14 cellular contexts compared by ENCODE assay signal in genomic region chr16:87948119-87948545, GRCh38. TPM values are rescaled to one million over a fixed set of nuclear protein-coding genes. Genes with fewer than 3 reads are reported as not detected.
DNase-seq lines count a peak whose midpoint lies in the region; ATAC-seq and TF ChIP-seq lines count a peak whose summit lies in the region.
"Had no signal": no experiment of that assay in that cellular context is flagged by ENCODE, and none has a peak within 500 bp of the region (broad histone marks: within the 10 kb centered on the region; RNA-seq: fewer than 3 reads in every experiment).

No MANE protein-coding gene starts in this region.

- no peak for ATAC-seq in WTC11
- no peak for ATAC-seq in stimulated activated naive CD8-positive, alpha-beta T cell treated with anti-CD3 and anti-CD28 coated beads, Interleukin-15, amount 100 ng/mL, for 72 hours
- ATAC-seq: activated CD4-positive, CD25-positive, alpha-beta regulatory T cell treated with anti-CD3 and anti-CD28 coated beads, Interleukin-2, amount 50 U/mL, for 24 hours had no signal

- H3K4me3 Mint-ChIP-seq in activated CD4-positive, alpha-beta T cell treated with anti-CD3 and anti-CD28 coated beads, Interleukin-2, amount 10 ng/mL, durations not matched to agents 24 days and 14 days: peak overlapping the region; percentile 73
- no peak overlapping the region for H3K4me3 Mint-ChIP-seq in WTC11
- H3K4me3 Mint-ChIP-seq in stimulated activated naive CD8-positive, alpha-beta T cell treated with anti-CD3 and anti-CD28 coated beads, Interleukin-15, amount 100 ng/mL, for 72 hours: peak overlapping the region; percentile 40 to 84

- H3K27ac ChIP-seq in liver (ENCODE audit: low read depth in 1 of 2, low read length in 2 of 2): peak overlapping the region; percentile 97 to 99
- H3K27ac ChIP-seq in left ventricle myocardium inferior (replicated peaks): no peak overlapping the region
- H3K27ac ChIP-seq: esophagus muscularis mucosa had no signal

- POLR2A ChIA-PET in WTC11 (lab: Charles Lee): no interaction called here

- DNase-seq in activated CD4-positive, alpha-beta T cell treated with anti-CD3 and anti-CD28 coated beads, Interleukin-2, amount 10 ng/mL, durations not matched to agents 24 days and 14 days: peak; percentile 79
- no peak for DNase-seq in activated CD4-positive, alpha-beta T cell treated with anti-CD3 and anti-CD28 coated beads for 4 hours
- DNase-seq in WTC11 (ENCODE audit: low spot score) (no peak), amniotic stem cell (lab: John Stamatoyannopoulos, UW) (no peak), GM13977 (ENCODE audit: low spot score) (no peak), left ventricle myocardium inferior (no peak)
- peak in 1 of 2 donors; percentile 17 for DNase-seq in stimulated activated naive CD8-positive, alpha-beta T cell treated with anti-CD3 and anti-CD28 coated beads, Interleukin-15, amount 100 ng/mL, for 72 hours
- DNase-seq: ACHN, NCI-H187 treated with DMSO at 0.1 percent for 48 hours had no signal

- in situ Hi-C loops in GM13977 (cut with MboI; ENCODE audit: low pct_unique_long_range_greater_than_20kb, low sequenced_read_pairs, unreplicated experiment): no loop called here

- no peaks in the 10 kb centered on the region for H3K27me3 ChIP-seq in liver (ENCODE audit: control insufficient read depth in 4 of 4, insufficient read depth in 4 of 4, low read length in 3 of 4)
- H3K27me3 ChIP-seq in left ventricle myocardium inferior (ENCODE audit: low read depth): no peaks in the 10 kb centered on the region
- H3K27me3 ChIP-seq: esophagus muscularis mucosa had no signal

- H3K36me3 ChIP-seq in liver (ENCODE audit: control insufficient read depth in 4 of 4, insufficient read depth in 3 of 4, low read depth in 1 of 4, low read length in 3 of 4) (no peaks in the 10 kb centered on the region), left ventricle myocardium inferior (peaks cover 3% of the 10 kb centered on the region)

- peaks cover 35% of the 10 kb centered on the region for H3K4me1 Mint-ChIP-seq in activated CD4-positive, alpha-beta T cell treated with anti-CD3 and anti-CD28 coated beads, Interleukin-2, amount 10 ng/mL, durations not matched to agents 24 days and 14 days
- peaks cover 30% of the 10 kb centered on the region for H3K4me1 Mint-ChIP-seq in WTC11
- H3K4me1 Mint-ChIP-seq in stimulated activated naive CD8-positive, alpha-beta T cell treated with anti-CD3 and anti-CD28 coated beads, Interleukin-15, amount 100 ng/mL, for 72 hours: peaks cover 59% of the 10 kb centered on the region

- H3K4me3 ChIP-seq in liver (ENCODE audit: low read depth in 1 of 3, low read length in 3 of 3): no peak overlapping the region
- no peak overlapping the region for H3K4me3 ChIP-seq in left ventricle myocardium inferior
- H3K4me3 ChIP-seq: esophagus muscularis mucosa had no signal

- no peak for TF ChIP-seq CTCF in WTC11 (IDR thresholded peaks at IDR 0.05)
- no peak for TF ChIP-seq CTCF in liver (IDR thresholded peaks at IDR 0.05; ENCODE audit: low read depth, low read length, missing input control)
- no peak for TF ChIP-seq CTCF in GM13977 (IDR thresholded peaks at IDR 0.05; ENCODE audit: extremely low read depth, insufficient read depth, missing control alignments)
- TF ChIP-seq CTCF in left ventricle myocardium inferior (IDR thresholded peaks at IDR 0.05; ENCODE audit: borderline replicate concordance): no peak

- peaks cover 0 to 23% (median 18%) of the 10 kb centered on the region in 4 donors for H3K4me1 ChIP-seq in liver (ENCODE audit: control insufficient read depth in 4 of 4, insufficient read depth in 4 of 4, low read length in 3 of 4)
- H3K4me1 ChIP-seq in left ventricle myocardium inferior: peaks cover 22% of the 10 kb centered on the region

- no peaks in the 10 kb centered on the region for H3K27me3 Mint-ChIP-seq in activated CD4-positive, alpha-beta T cell treated with anti-CD3 and anti-CD28 coated beads, Interleukin-2, amount 10 ng/mL, durations not matched to agents 24 days and 14 days
- H3K27me3 Mint-ChIP-seq in WTC11 (ENCODE audit: low read depth): no peaks in the 10 kb centered on the region
- H3K27me3 Mint-ChIP-seq in stimulated activated naive CD8-positive, alpha-beta T cell treated with anti-CD3 and anti-CD28 coated beads, Interleukin-15, amount 100 ng/mL, for 72 hours: no peaks in the 10 kb centered on the region

- 46% methylated on average over 10 of the region's 12 CpGs for WGBS in liver

- no peak for TF ChIP-seq RAD21 in liver (IDR thresholded peaks at IDR 0.05)

- H3K9ac ChIP-seq in liver (ENCODE audit: low read depth in 1 of 2, low read length in 2 of 2): peak overlapping the region in 1 of 2 donors; percentile 35

- H3K27ac Mint-ChIP-seq in activated CD4-positive, alpha-beta T cell treated with anti-CD3 and anti-CD28 coated beads, Interleukin-2, amount 10 ng/mL, durations not matched to agents 24 days and 14 days: peak overlapping the region; percentile 94
- H3K27ac Mint-ChIP-seq in WTC11: peak overlapping the region; percentile 4; the same call in 1 of the 2 replicates
- peak overlapping the region; percentile 93 to 97 for H3K27ac Mint-ChIP-seq in stimulated activated naive CD8-positive, alpha-beta T cell treated with anti-CD3 and anti-CD28 coated beads, Interleukin-15, amount 100 ng/mL, for 72 hours

- CTCF ChIA-PET in WTC11 (lab: Charles Lee): no interaction called here

- H3K9me3 Mint-ChIP-seq in activated CD4-positive, alpha-beta T cell treated with anti-CD3 and anti-CD28 coated beads, Interleukin-2, amount 10 ng/mL, durations not matched to agents 24 days and 14 days: no peaks in the 10 kb centered on the region
- no peaks in the 10 kb centered on the region for H3K9me3 Mint-ChIP-seq in WTC11
- no peaks in the 10 kb centered on the region for H3K9me3 Mint-ChIP-seq in stimulated activated naive CD8-positive, alpha-beta T cell treated with anti-CD3 and anti-CD28 coated beads, Interleukin-15, amount 100 ng/mL, for 72 hours

- H3K9me3 ChIP-seq in liver (ENCODE audit: control insufficient read depth in 4 of 4, low read length in 3 of 4) (no peaks in the 10 kb centered on the region), left ventricle myocardium inferior (replicated peaks) (no peaks in the 10 kb centered on the region)
- H3K9me3 ChIP-seq: esophagus muscularis mucosa had no signal

- intact Hi-C loops in activated CD4-positive, alpha-beta T cell treated with anti-CD3 and anti-CD28 coated beads, Interleukin-2, amount 10 ng/mL, durations not matched to agents 24 days and 14 days (cut with micrococcal nuclease): no loop called here
- intact Hi-C loops in left ventricle myocardium inferior (cut with micrococcal nuclease): no loop called here

- peaks cover 7% of the 10 kb centered on the region for H3K36me3 Mint-ChIP-seq in activated CD4-positive, alpha-beta T cell treated with anti-CD3 and anti-CD28 coated beads, Interleukin-2, amount 10 ng/mL, durations not matched to agents 24 days and 14 days (ENCODE audit: low read depth)
- H3K36me3 Mint-ChIP-seq in WTC11: peaks cover 3% of the 10 kb centered on the region

TF ChIP-seq in WTC11, 78 proteins besides CTCF, POLR2A, EP300 and RAD21 (continues in another document):
- no peak for TF ChIP-seq E2F1 (CRISPR knock-in tag; IDR thresholded peaks at IDR 0.05)
- no peak for TF ChIP-seq FOXK1 (CRISPR knock-in tag; IDR thresholded peaks at IDR 0.05)
- TF ChIP-seq USF2 (CRISPR knock-in tag; IDR thresholded peaks at IDR 0.05): no peak

TF ChIP-seq in liver, 16 proteins besides CTCF, POLR2A, EP300 and RAD21:
- TF ChIP-seq ZBTB33 (IDR thresholded peaks at IDR 0.05): no peak
- no peak for TF ChIP-seq RXRA (IDR thresholded peaks at IDR 0.05)
- TF ChIP-seq FOXA1 (IDR thresholded peaks at IDR 0.05): no peak
- no peak for TF ChIP-seq ATF3 (IDR thresholded peaks at IDR 0.05)
- TF ChIP-seq FOXA2 (IDR thresholded peaks at IDR 0.05): no peak
- TF ChIP-seq NR2F2 (IDR thresholded peaks at IDR 0.05): no peak
- TF ChIP-seq HNF4A (conservative IDR thresholded peaks at IDR 0.05): peak in 1 of 2 donors; percentile 21
- TF ChIP-seq TAF1 (conservative IDR thresholded peaks at IDR 0.05): no peak
- peak; percentile 45 for TF ChIP-seq SP1 (IDR thresholded peaks at IDR 0.05)
- TF ChIP-seq EGR1 (IDR thresholded peaks at IDR 0.05; ENCODE audit: low read depth in 2 of 2): no peak
- TF ChIP-seq GABPA (IDR thresholded peaks at IDR 0.05 in 1 of 2, conservative IDR thresholded peaks at IDR 0.05 in 1 of 2): no peak

RNA-seq across cellular contexts. Expression of gene BANP, which starts 3.1 kb away (rescaled TPM):
- 36.8 and 44.9 TPM in 2 replicates for total RNA-seq in activated CD4-positive, alpha-beta T cell treated with anti-CD3 and anti-CD28 coated beads, Interleukin-2, amount 10 ng/mL, durations not matched to agents 24 days and 14 days
- total RNA-seq in WTC11 (2021) (29.1 to 34.5 TPM (median 33.3 TPM) in 3 replicates), liver (10 to 100 TPM; 20.5 to 20.7 TPM), left ventricle myocardium inferior (12.6 TPM)
- 1 to 10 TPM; 4.9 to 6.9 TPM for polyA plus RNA-seq in liver

RNA-seq across cellular contexts. Expression of gene CA5A, which starts 11.8 kb away (rescaled TPM):
- not detected in 2 replicates for total RNA-seq in activated CD4-positive, alpha-beta T cell treated with anti-CD3 and anti-CD28 coated beads, Interleukin-2, amount 10 ng/mL, durations not matched to agents 24 days and 14 days
- total RNA-seq in WTC11 (2021) (not detected in 3 replicates), liver (10 to 100 TPM; 12.3 to 66.8 TPM), left ventricle myocardium inferior (not detected)
- polyA plus RNA-seq in liver: 10 to 100 TPM; 33.5 to 33.8 TPM
- total RNA-seq: aorta, esophagus muscularis mucosa, RPMI7951 had no signal

Comparison
In these comparisons a context has a peak if more than half of its experiments do, and no peak if none do; other contexts are left out.
1. H3K27ac Mint-ChIP-seq: peak in every context shown above with its lines; median percentile 95 in stimulated activated naive CD8-positive, alpha-beta T cell treated with anti-CD3 and anti-CD28 coated beads, Interleukin-15, amount 100 ng/mL, for 72 hours; 94 in activated CD4-positive, alpha-beta T cell treated with anti-CD3 and anti-CD28 coated beads, Interleukin-2, amount 10 ng/mL, durations not matched to agents 24 days and 14 days; 4 in WTC11.
2. RNA of gene CA5A, which starts 11.8 kb away (total RNA-seq): 12.3 to 66.8 TPM in liver; not detected in left ventricle myocardium inferior (single experiment), not detected in activated CD4-positive, alpha-beta T cell treated with anti-CD3 and anti-CD28 coated beads, Interleukin-2, amount 10 ng/mL, durations not matched to agents 24 days and 14 days and not detected in WTC11; every median in the first group is over 10 times any median in the second.